ENCODE assay signal across 1 cellular context in genomic region chr15:74373056-74373650, GRCh38.
TF ChIP-seq lines count a peak whose summit lies in the region.

No MANE protein-coding gene starts in this region.

TF ChIP-seq in HCT116, 20 proteins besides CTCF, POLR2A, EP300 and RAD21 (continued from another document):
- TF ChIP-seq SP1 (IDR thresholded peaks at IDR 0.05; ENCODE audit: low read depth) (no peak), EZH2phosphoT487 (IDR thresholded peaks at IDR 0.05; ENCODE audit: borderline replicate concordance) (no peak), ELF1 (IDR thresholded peaks at IDR 0.05; ENCODE audit: borderline replicate concordance, low read depth) (no peak), ATF3 (IDR thresholded peaks at IDR 0.05) (no peak), ZFX (IDR thresholded peaks at IDR 0.05) (no peak), FOSL1 (IDR thresholded peaks at IDR 0.05; ENCODE audit: low read depth) (no peak), CBX3 (IDR thresholded peaks at IDR 0.05; ENCODE audit: low read depth) (no peak)
